13 cellular contexts compared by ENCODE assay signal in genomic region chr5:154286557-154286956, GRCh38.
DNase-seq lines count a peak whose midpoint lies in the region; ATAC-seq and TF ChIP-seq lines count a peak whose summit lies in the region.
"Had no signal": no experiment of that assay in that cellular context is flagged by ENCODE, and none has a peak within 500 bp of the region (broad histone marks: within the 10 kb centered on the region; RNA-seq: fewer than 3 reads in every experiment).

No MANE protein-coding gene starts in this region.

- peak overlapping the region; percentile 81 for H3K27ac Mint-ChIP-seq in endothelial cell (ENCODE audit: unreplicated experiment)
- peak overlapping the region; percentile 55 for H3K27ac Mint-ChIP-seq in mesothelial cell of epicardium

- no peak for TF ChIP-seq CTCF in PC-9 (conservative IDR thresholded peaks at IDR 0.05)
- no peak for TF ChIP-seq CTCF in endothelial cell (IDR thresholded peaks at IDR 0.05; ENCODE audit: unreplicated experiment)
- no peak for TF ChIP-seq CTCF in mesothelial cell of epicardium (IDR thresholded peaks at IDR 0.05; ENCODE audit: unreplicated experiment)
- no peak for TF ChIP-seq CTCF in tibial artery (IDR thresholded peaks at IDR 0.05)

- H3K4me1 Mint-ChIP-seq in endothelial cell (ENCODE audit: unreplicated experiment) (peaks cover 38% of the 10 kb centered on the region), mesothelial cell of epicardium (peaks cover 39% of the 10 kb centered on the region)

- H3K9me3 ChIP-seq in PC-9 (ENCODE audit: insufficient read depth, low read depth) (no peaks in the 10 kb centered on the region), tibial artery (no peaks in the 10 kb centered on the region)
- H3K9me3 ChIP-seq: psoas muscle had no signal

- H3K36me3 Mint-ChIP-seq in endothelial cell (ENCODE audit: low read depth, unreplicated experiment) (no peaks in the 10 kb centered on the region), mesothelial cell of epicardium (no peaks in the 10 kb centered on the region)

- H3K4me3 ChIP-seq in PC-9, result 0 out of 2 replicates have a peak overlapping the region, but pooled peaks have one; percentile 1
- H3K4me3 ChIP-seq in tibial artery, result no peak overlapping the region
- H3K4me3 ChIP-seq: psoas muscle had no signal

- H3K9me3 Mint-ChIP-seq in endothelial cell (ENCODE audit: unreplicated experiment), result no peaks in the 10 kb centered on the region
- H3K9me3 Mint-ChIP-seq in mesothelial cell of epicardium, result no peaks in the 10 kb centered on the region
- H3K9me3 Mint-ChIP-seq: CD8-positive, alpha-beta memory T cell had no signal

- no peak for ATAC-seq in activated CD4-positive, CD25-positive, alpha-beta regulatory T cell treated with anti-CD3 and anti-CD28 coated beads, Interleukin-2, amount 50 U/mL, for 24 hours

- H2AFZ ChIP-seq in PC-9, result no peak overlapping the region

- CTCF ChIA-PET in PC-9 (lab: Charles Lee), result interaction anchor here (0.7 kb wide), 1 partner anchor 109 kb away, joined by 3 read pairs; no protein-coding TSS in a partner anchor

- H3F3A ChIP-seq in PC-9 (ENCODE audit: insufficient read depth, low read depth), result peaks cover 30% of the 10 kb centered on the region

- peak overlapping the region; percentile 70 for H3K4me2 ChIP-seq in PC-9

- intact Hi-C loops in PC-9 (cut with micrococcal nuclease; ENCODE audit: unreplicated experiment), result loop anchor here (2.0 to 5.0 kb wide), 4 partner anchors 66 to 161 kb away; partner anchors contain the start of genes GALNT10 and SAP30L
- intact Hi-C loops in tibial artery (cut with DNase I; ENCODE audit: low total_unique reads), result no loop called here

- H3K4me3 Mint-ChIP-seq in endothelial cell (ENCODE audit: unreplicated experiment) (no peak overlapping the region), mesothelial cell of epicardium (no peak overlapping the region)

- peaks cover 5% of the 10 kb centered on the region for H3K27me3 Mint-ChIP-seq in endothelial cell (ENCODE audit: unreplicated experiment)
- no peaks in the 10 kb centered on the region for H3K27me3 Mint-ChIP-seq in mesothelial cell of epicardium (ENCODE audit: low read depth)
- H3K27me3 Mint-ChIP-seq: CD8-positive, alpha-beta memory T cell had no signal

- H3K79me2 ChIP-seq in PC-9 (ENCODE audit: low read depth), result peaks cover 38% of the 10 kb centered on the region

- DNase-seq in PC-9 (no peak), endothelial cell (ENCODE audit: low spot score) (no peak), mesothelial cell of epicardium (ENCODE audit: low spot score in 2 of 2, unreplicated experiment in 2 of 2) (no peak), tibial artery (no peak), epidermal melanocyte (ENCODE audit: insufficient read length, low spot score) (no peak)
- DNase-seq in activated CD4-positive, CD25-positive, alpha-beta regulatory T cell treated with anti-CD3 and anti-CD28 coated beads, Interleukin-2, amount 50 U/mL, for 72 hours, result no peak
- DNase-seq: activated CD8-positive, alpha-beta memory T cell treated with anti-CD3 and anti-CD28 coated beads, Interleukin-2, amount 50 U/mL, for 4 hours; CD8-positive, alpha-beta memory T cell; foreskin melanocyte; KG1; NCI-H187; psoas muscle had no signal

- H3K4me1 ChIP-seq in PC-9 (replicated peaks; ENCODE audit: insufficient read depth) (peaks cover 64% of the 10 kb centered on the region), tibial artery (peaks cover 7 to 42% (median 26%) of the 10 kb centered on the region in 4 donors)

- H3K27me3 ChIP-seq in PC-9 (ENCODE audit: insufficient read depth, low read depth) (no peaks in the 10 kb centered on the region), tibial artery (no peaks in the 10 kb centered on the region)

- H3K27ac ChIP-seq in PC-9, result peak overlapping the region; percentile 71
- peak overlapping the region; percentile 66 to 71 for H3K27ac ChIP-seq in tibial artery
- H3K27ac ChIP-seq: psoas muscle had no signal

- no peaks in the 10 kb centered on the region; the same call in 1 of the 2 replicates for H3K36me3 ChIP-seq in PC-9 (ENCODE audit: low read depth)
- H3K36me3 ChIP-seq in tibial artery, result no peaks in the 10 kb centered on the region

- POLR2A ChIA-PET in PC-9 (lab: Charles Lee; ENCODE audit: unreplicated experiment), result interaction anchor here (0.6 to 1.0 kb wide), 2 partner anchors 75 to 194 kb away, joined by 3 to 5 read pairs; no protein-coding TSS in a partner anchor

- BruUV-seq in PC-9 (replicated peaks; lab: Mats Ljungman, UMichigan), result no TSS peak

- no peaks in the 10 kb centered on the region for H4K20me1 ChIP-seq in PC-9 (ENCODE audit: insufficient read depth)

- no peaks in the 10 kb centered on the region for H3K9me2 ChIP-seq in PC-9 (ENCODE audit: insufficient read depth)
